In the genomic region with DNA sequence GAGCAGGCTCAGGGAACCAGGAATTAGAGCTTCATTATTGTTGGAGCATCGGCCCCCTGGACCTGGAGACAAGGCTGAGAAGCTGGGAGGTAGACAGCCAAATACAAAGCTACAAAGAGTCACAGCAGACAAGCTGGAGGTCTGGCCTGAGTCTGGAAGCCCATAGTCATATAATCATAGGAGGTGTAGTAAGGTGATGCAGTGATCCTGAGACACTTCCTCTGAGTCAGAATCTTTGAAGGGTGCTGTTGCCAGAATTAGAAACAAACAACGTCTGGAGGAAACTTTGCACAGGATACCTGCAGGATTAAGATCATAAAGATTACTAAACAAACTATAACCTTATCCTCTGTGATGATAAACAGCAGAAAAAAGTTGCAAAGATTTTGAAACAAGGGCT, we compare ENCODE assay signal across 26 cellular contexts.
"Had no signal": no experiment of that assay in that cellular context is flagged by ENCODE, and none has a peak within 500 bp of the region (broad histone marks: within the 10 kb centered on the region; RNA-seq: fewer than 3 reads in every experiment).

No MANE protein-coding gene starts in this region.

- H3K36me3 ChIP-seq: esophagus squamous epithelium, gastrocnemius medialis, pancreas, prostate gland, spleen, transverse colon had no signal

- H3K4me3 ChIP-seq: esophagus squamous epithelium, gastrocnemius medialis, hepatocyte, pancreas, prostate gland, spleen, testis, transverse colon had no signal

- H3K9me3 Mint-ChIP-seq: activated CD4-positive, alpha-beta T cell treated with anti-CD3 and anti-CD28 coated beads, Interleukin-2, amount 10 ng/mL, durations not matched to agents 7 days and 5 days; endodermal cell had no signal

- H3K79me2 ChIP-seq: hepatocyte had no signal

- H3K27me3 ChIP-seq: esophagus squamous epithelium, gastrocnemius medialis, hepatocyte, pancreas, spleen, testis, transverse colon had no signal

- H3K9me3 ChIP-seq: esophagus squamous epithelium, gastrocnemius medialis, pancreas, prostate gland, testis, transverse colon had no signal

- DNase-seq: activated CD4-positive, alpha-beta memory T cell treated with anti-CD3 and anti-CD28 coated beads, Interleukin-2, amount 10 ng/mL, durations not matched to agents 7 days and 5 days; activated CD4-positive, alpha-beta T cell treated with anti-CD3 and anti-CD28 coated beads, Interleukin-2, amount 10 ng/mL, durations not matched to agents 7 days and 5 days; activated CD4-positive, CD25-positive, alpha-beta regulatory T cell treated with anti-CD3 and anti-CD28 coated beads, Interleukin-2, amount 50 U/mL, for 72 hours; activated naive CD8-positive, alpha-beta T cell treated with anti-CD3 and anti-CD28 coated beads, Interleukin-2, amount 50 U/mL, for 24 hours; activated T-cell treated with anti-CD3 and anti-CD28 coated beads, Interleukin-2, amount 50 U/mL, for 4 hours; amygdala; endodermal cell; esophagus squamous epithelium; gastrocnemius medialis; left colon; naive thymus-derived CD4-positive, alpha-beta T cell; nucleus accumbens; pancreas; right cardiac atrium; spleen; stimulated activated naive CD8-positive, alpha-beta T cell treated with anti-CD3 and anti-CD28 coated beads, Interleukin-15, Interleukin-2, amounts not matched to agents 100 U/mL and 50 U/mL, for 24 hours; T-helper 17 cell; testis; transverse colon had no signal

- ATAC-seq: activated naive CD8-positive, alpha-beta T cell treated with anti-CD3 and anti-CD28 coated beads, Interleukin-2, amount 50 U/mL, for 24 hours; activated T-cell treated with anti-CD3 and anti-CD28 coated beads, Interleukin-2, amount 50 U/mL, for 4 hours; activated T-helper 17 cell treated with anti-CD3 and anti-CD28 coated beads, Interleukin-2, amount 50 U/mL, for 72 hours; gastrocnemius medialis; left colon; naive thymus-derived CD4-positive, alpha-beta T cell; pancreas; right cardiac atrium; stimulated activated naive CD8-positive, alpha-beta T cell treated with anti-CD3 and anti-CD28 coated beads, Interleukin-15, Interleukin-2, amounts not matched to agents 100 U/mL and 50 U/mL, for 24 hours; T-helper 17 cell had no signal

- H3K27ac ChIP-seq: esophagus squamous epithelium, gastrocnemius medialis, hepatocyte, pancreas, prostate gland, spleen, testis, transverse colon had no signal

- H3K4me3 Mint-ChIP-seq: activated CD4-positive, alpha-beta memory T cell treated with anti-CD3 and anti-CD28 coated beads, Interleukin-2, amount 10 ng/mL, durations not matched to agents 7 days and 5 days; activated CD4-positive, alpha-beta T cell treated with anti-CD3 and anti-CD28 coated beads, Interleukin-2, amount 10 ng/mL, durations not matched to agents 7 days and 5 days; activated naive CD4-positive, alpha-beta T cell treated with anti-CD3 and anti-CD28 coated beads, Interleukin-2, amount 50 U/mL, for 24 hours; activated naive CD8-positive, alpha-beta T cell treated with anti-CD3 and anti-CD28 coated beads, Interleukin-2, amount 50 U/mL, for 24 hours; activated T-cell treated with anti-CD3 and anti-CD28 coated beads, Interleukin-2, amount 50 U/mL, for 4 hours; activated T-helper 17 cell treated with anti-CD3 and anti-CD28 coated beads, Interleukin-2, amount 50 U/mL, for 72 hours; central memory CD8-positive, alpha-beta T cell; dendritic cell treated with granulocyte-macrophage colony-stimulating factor and Interleukin-4, amounts not matched to agents 40 ng/mL and 50 ng/mL, for 4 days; endodermal cell; mesothelial cell of epicardium; naive thymus-derived CD4-positive, alpha-beta T cell; T-helper 17 cell had no signal

- H2AFZ ChIP-seq: hepatocyte had no signal

- H3K36me3 Mint-ChIP-seq: activated naive CD4-positive, alpha-beta T cell treated with anti-CD3 and anti-CD28 coated beads, Interleukin-2, amount 50 U/mL, for 24 hours; mesothelial cell of epicardium had no signal

- H3K27me3 Mint-ChIP-seq: activated CD4-positive, alpha-beta memory T cell treated with anti-CD3 and anti-CD28 coated beads, Interleukin-2, amount 10 ng/mL, durations not matched to agents 7 days and 5 days; activated CD4-positive, alpha-beta T cell treated with anti-CD3 and anti-CD28 coated beads, Interleukin-2, amount 10 ng/mL, durations not matched to agents 7 days and 5 days; activated naive CD4-positive, alpha-beta T cell treated with anti-CD3 and anti-CD28 coated beads, Interleukin-2, amount 50 U/mL, for 24 hours; activated naive CD8-positive, alpha-beta T cell treated with anti-CD3 and anti-CD28 coated beads, Interleukin-2, amount 50 U/mL, for 24 hours; activated T-helper 17 cell treated with anti-CD3 and anti-CD28 coated beads, Interleukin-2, amount 50 U/mL, for 72 hours; central memory CD8-positive, alpha-beta T cell; dendritic cell treated with granulocyte-macrophage colony-stimulating factor and Interleukin-4, amounts not matched to agents 40 ng/mL and 50 ng/mL, for 4 days; naive thymus-derived CD4-positive, alpha-beta T cell; T-helper 17 cell had no signal

- H3K4me1 ChIP-seq: esophagus squamous epithelium, gastrocnemius medialis, pancreas, prostate gland, spleen, testis, transverse colon had no signal

- H3K4me2 ChIP-seq: hepatocyte had no signal

- H3K27ac Mint-ChIP-seq: activated CD4-positive, alpha-beta memory T cell treated with anti-CD3 and anti-CD28 coated beads, Interleukin-2, amount 10 ng/mL, durations not matched to agents 7 days and 5 days; activated CD4-positive, alpha-beta T cell treated with anti-CD3 and anti-CD28 coated beads, Interleukin-2, amount 10 ng/mL, durations not matched to agents 7 days and 5 days; activated naive CD4-positive, alpha-beta T cell treated with anti-CD3 and anti-CD28 coated beads, Interleukin-2, amount 50 U/mL, for 24 hours; activated naive CD8-positive, alpha-beta T cell treated with anti-CD3 and anti-CD28 coated beads, Interleukin-2, amount 50 U/mL, for 24 hours; activated T-helper 17 cell treated with anti-CD3 and anti-CD28 coated beads, Interleukin-2, amount 50 U/mL, for 72 hours; dendritic cell treated with granulocyte-macrophage colony-stimulating factor and Interleukin-4, amounts not matched to agents 40 ng/mL and 50 ng/mL, for 4 days; endodermal cell; mesothelial cell of epicardium; naive thymus-derived CD4-positive, alpha-beta T cell; T-helper 17 cell had no signal

- H3K4me1 Mint-ChIP-seq: activated CD4-positive, alpha-beta memory T cell treated with anti-CD3 and anti-CD28 coated beads, Interleukin-2, amount 10 ng/mL, durations not matched to agents 7 days and 5 days; activated CD4-positive, alpha-beta T cell treated with anti-CD3 and anti-CD28 coated beads, Interleukin-2, amount 10 ng/mL, durations not matched to agents 7 days and 5 days; activated naive CD4-positive, alpha-beta T cell treated with anti-CD3 and anti-CD28 coated beads, Interleukin-2, amount 50 U/mL, for 24 hours; activated naive CD8-positive, alpha-beta T cell treated with anti-CD3 and anti-CD28 coated beads, Interleukin-2, amount 50 U/mL, for 24 hours; activated T-helper 17 cell treated with anti-CD3 and anti-CD28 coated beads, Interleukin-2, amount 50 U/mL, for 72 hours; central memory CD8-positive, alpha-beta T cell; endodermal cell; mesothelial cell of epicardium; naive thymus-derived CD4-positive, alpha-beta T cell; T-helper 17 cell had no signal
